In the genomic region with DNA sequence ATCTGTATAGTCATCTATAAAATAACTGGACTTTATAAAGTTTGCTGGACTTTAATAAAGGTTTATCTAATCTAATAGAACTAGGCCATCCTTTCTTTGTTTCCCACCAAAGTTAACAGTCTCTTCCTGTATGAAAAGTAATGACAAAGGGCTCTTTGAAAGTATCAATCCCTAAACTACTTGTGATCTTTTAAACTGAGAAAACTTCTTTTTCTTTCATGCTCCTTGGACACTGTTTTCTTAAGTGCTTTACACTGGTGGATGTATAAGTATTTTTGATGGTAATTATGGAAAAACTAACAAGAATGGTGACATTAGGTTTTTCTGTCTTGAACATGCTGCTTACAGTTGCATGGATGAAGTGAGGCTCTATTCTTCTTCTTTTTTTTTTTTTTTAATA, we compare ENCODE assay signal across 12 cellular contexts. TPM values are rescaled to one million over a fixed set of nuclear protein-coding genes. Genes with fewer than 3 reads are reported as not detected.
DNase-seq lines count a peak whose midpoint lies in the region; ATAC-seq, FAIRE-seq and TF ChIP-seq lines count a peak whose summit lies in the region.
"Had no signal": no experiment of that assay in that cellular context is flagged by ENCODE, and none has a peak within 500 bp of the region (broad histone marks: within the 10 kb centered on the region; RNA-seq: fewer than 3 reads in every experiment).

No MANE protein-coding gene starts in this region.

- intact Hi-C loops in heart right ventricle (cut with DNase I): no loop called here
- intact Hi-C loops in left ventricle myocardium superior (cut with micrococcal nuclease): no loop called here

- peaks cover 2% of the 10 kb centered on the region for H3K36me3 Mint-ChIP-seq in activated naive CD8-positive, alpha-beta T cell
- no peaks in the 10 kb centered on the region for H3K36me3 Mint-ChIP-seq in naive B cell

- H3K4me1 Mint-ChIP-seq in activated naive CD8-positive, alpha-beta T cell (ENCODE audit: low read depth): peaks cover 35% of the 10 kb centered on the region
- peaks cover 16 to 51% (median 25%) of the 10 kb centered on the region in 3 donors for H3K4me1 Mint-ChIP-seq in naive B cell

- no peak for FAIRE-seq in GM19239 (lab: Jason Lieb, UNC)
- FAIRE-seq: GM18507 had no signal

- H3K27me3 Mint-ChIP-seq in activated naive CD8-positive, alpha-beta T cell: no peaks in the 10 kb centered on the region
- no peaks in the 10 kb centered on the region for H3K27me3 Mint-ChIP-seq in naive B cell

- ATAC-seq in heart right ventricle (no peak), left ventricle myocardium superior (no peak), naive B cell (ENCODE audit: low read depth in 2 of 2) (no peak), upper lobe of left lung (ENCODE audit: low FRiP score in 2 of 2) (no peak)

- H3K36me3 ChIP-seq in heart right ventricle (peaks cover 0 to 3% (median 0%) of the 10 kb centered on the region in 9 donors), upper lobe of left lung (no peaks in the 10 kb centered on the region)

- no peaks in the 10 kb centered on the region for H3K9me3 Mint-ChIP-seq in activated naive CD8-positive, alpha-beta T cell (ENCODE audit: low read depth)
- H3K9me3 Mint-ChIP-seq in naive B cell: no peaks in the 10 kb centered on the region

- TF ChIP-seq CTCF in heart right ventricle (IDR thresholded peaks at IDR 0.05) (no peak), upper lobe of left lung (IDR thresholded peaks at IDR 0.05) (no peak)

- H3K9me3 ChIP-seq in heart right ventricle (no peaks in the 10 kb centered on the region), upper lobe of left lung (no peaks in the 10 kb centered on the region)

- H3K27ac Mint-ChIP-seq in activated naive CD8-positive, alpha-beta T cell: peak overlapping the region; percentile 54
- H3K27ac Mint-ChIP-seq in naive B cell: peak overlapping the region in 5 of 6 donors; percentile 83 to 99 (median 91)

- H3K4me3 Mint-ChIP-seq in activated naive CD8-positive, alpha-beta T cell: no peak overlapping the region
- peak overlapping the region; percentile 55 to 98 (median 81) for H3K4me3 Mint-ChIP-seq in naive B cell

- H3K4me1 ChIP-seq in heart right ventricle (peaks cover 0 to 45% (median 30%) of the 10 kb centered on the region in 9 donors), upper lobe of left lung (peaks cover 10 to 42% (median 33%) of the 10 kb centered on the region in 4 donors)

- H3K27ac ChIP-seq in heart right ventricle: peak overlapping the region in 9 of 10 donors; percentile 18 to 99 (median 97)
- H3K27ac ChIP-seq in upper lobe of left lung: peak overlapping the region; percentile 35 to 100 (median 98)

- DNase-seq in heart right ventricle: no peak
- no peak for DNase-seq in left ventricle myocardium superior
- no peak for DNase-seq in naive B cell
- no peak for DNase-seq in upper lobe of left lung
- no peak for DNase-seq in GM19239 (ENCODE audit: insufficient read length, low spot score)
- no peak for DNase-seq in NCI-H1105 treated with DMSO at 0.1 percent for 48 hours (lab: John Stamatoyannopoulos, UW)
- DNase-seq in RPMI8226: no peak
- DNase-seq: activated CD4-positive, alpha-beta T cell treated with anti-CD3 and anti-CD28 coated beads for 1 hour; HCEC 1CT; NCI-H526 treated with DMSO at 0.1 percent for 48 hours had no signal

- TF ChIP-seq POLR2A in upper lobe of left lung (IDR thresholded peaks at IDR 0.05): no peak

- H3K27me3 ChIP-seq in heart right ventricle (no peaks in the 10 kb centered on the region), upper lobe of left lung (no peaks in the 10 kb centered on the region)

- H3K4me3 ChIP-seq in heart right ventricle (peak overlapping the region in 2 of 10 donors; percentile 10 to 27), upper lobe of left lung (no peak overlapping the region)

- no peak for TF ChIP-seq EP300 in upper lobe of left lung (IDR thresholded peaks at IDR 0.05)

RNA-seq across cellular contexts. Expression of gene ZFX, which starts 2.4 kb away (rescaled TPM):
- total RNA-seq in heart right ventricle (10 to 100 TPM; 32.0 to 57.6 (median 38.3) TPM), left ventricle myocardium superior (35.3 TPM), upper lobe of left lung (10 to 100 TPM; 15.7 to 68.6 (median 31.1) TPM)
- polyA plus RNA-seq in heart right ventricle (1 to 10 TPM; 3.2 to 9.9 TPM), naive B cell (ENCODE audit: low read depth in 6 of 6) (10 to 100 TPM; 29.2 to 66.7 (median 57.8) TPM)
